In the genomic region with DNA sequence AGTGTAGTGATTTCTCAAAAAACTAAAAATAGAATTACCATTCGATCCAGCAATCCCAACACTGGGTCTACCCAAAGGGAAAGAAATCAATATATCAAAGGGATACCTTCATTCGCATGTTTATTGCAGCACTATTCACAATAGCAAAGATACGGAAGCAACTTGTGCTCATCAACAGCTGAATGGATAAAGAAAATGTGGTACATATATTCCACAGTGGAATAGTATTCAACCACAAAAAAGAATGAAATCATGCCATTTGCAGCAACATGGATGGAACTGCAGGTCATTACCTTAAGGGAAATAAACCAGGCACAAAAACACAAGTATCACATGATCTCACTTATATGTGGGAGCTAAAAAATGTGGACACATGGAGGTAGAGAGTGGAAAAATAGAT, we compare ENCODE assay signal across 8 cellular contexts.
"Had no signal": no experiment of that assay in that cellular context is flagged by ENCODE, and none has a peak within 500 bp of the region (broad histone marks: within the 10 kb centered on the region; RNA-seq: fewer than 3 reads in every experiment).

No MANE protein-coding gene starts in this region.

- H3K4me3 Mint-ChIP-seq: GM23338, H9 had no signal

- H3K4me3 ChIP-seq: GM23338 had no signal

- H3K4me2 ChIP-seq: GM23338 had no signal

- H3K27ac Mint-ChIP-seq: GM23338, H9 had no signal

- FAIRE-seq: H1, H54, HTR-8/SVneo had no signal

- DNase-seq: H9, HCEC 1CT, IMR-90, KBM-7 had no signal

- H2AFZ ChIP-seq: GM23338 had no signal

- ATAC-seq: GM23338 had no signal
